Comparison of ENCODE assay signal across 8 cellular contexts in the genomic region with DNA sequence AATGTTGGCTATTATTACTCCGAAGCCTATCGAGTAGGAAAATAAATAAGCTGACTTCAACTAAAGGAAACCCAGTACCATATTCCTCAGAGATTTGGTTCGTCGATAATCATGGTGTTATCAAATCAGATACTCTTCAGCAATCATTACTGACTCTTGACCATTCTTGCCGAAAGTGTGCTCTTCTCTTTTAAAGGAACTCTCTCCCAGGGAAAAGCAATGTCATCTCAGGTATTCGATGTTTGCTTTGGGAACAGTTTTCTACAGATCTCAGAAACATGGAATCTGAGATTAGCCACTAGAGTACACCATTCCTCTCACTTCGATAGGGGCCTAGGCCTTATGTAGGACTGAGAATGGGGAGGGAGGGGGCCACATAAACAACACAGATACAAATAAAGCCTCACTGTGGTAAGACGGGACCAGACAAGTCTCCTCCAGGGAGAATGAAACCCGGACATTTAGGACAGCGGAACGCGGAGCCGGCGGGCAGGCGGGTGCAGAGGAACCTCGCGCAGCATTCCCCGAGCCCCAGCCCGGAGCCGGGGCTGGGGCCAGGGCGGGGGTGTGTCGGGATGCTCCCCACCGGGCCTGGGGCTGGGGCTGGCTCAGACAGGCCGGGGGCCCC. TPM values are rescaled to one million over a fixed set of nuclear protein-coding genes. Genes with fewer than 3 reads are reported as not detected.
A peak's percentile ranks its signal among the peaks of the same experiment; 100 is the strongest.
DNase-seq lines count a peak whose midpoint lies in the region; ATAC-seq and TF ChIP-seq lines count a peak whose summit lies in the region.

No MANE protein-coding gene starts in this region.

- peak overlapping the region; percentile 87 for H3K27ac ChIP-seq in A673 (ENCODE audit: low read depth, low read length, poor library complexity, severe bottlenecking)
- H3K27ac ChIP-seq in Peyer's patch, result peak overlapping the region; percentile 97 to 99 (median 98)
- peak overlapping the region; percentile 44 to 98 (median 95) for H3K27ac ChIP-seq in dorsolateral prefrontal cortex
- peak overlapping the region; percentile 88 to 95 for H3K27ac ChIP-seq in lung (ENCODE audit: low read depth in 1 of 2, low read length in 1 of 2)
- peak overlapping the region; percentile 82 to 98 (median 97) for H3K27ac ChIP-seq in tibial nerve

- TF ChIP-seq EP300 in tibial nerve (IDR thresholded peaks at IDR 0.05), result no peak

- peaks cover 20% of the 10 kb centered on the region for H3K4me1 ChIP-seq in A673 (ENCODE audit: insufficient read depth, low read length, poor library complexity, severe bottlenecking)
- peaks cover 0 to 31% (median 11%) of the 10 kb centered on the region in 4 donors for H3K4me1 ChIP-seq in Peyer's patch
- H3K4me1 ChIP-seq in lung (ENCODE audit: control insufficient read depth in 2 of 2, insufficient read depth in 2 of 2, low read length in 2 of 2), result peaks cover 3 to 17% of the 10 kb centered on the region in 2 donors
- H3K4me1 ChIP-seq in tibial nerve, result peaks cover 0 to 59% (median 24%) of the 10 kb centered on the region in 4 donors

- H3K27me3 ChIP-seq in A673 (replicated peaks; ENCODE audit: insufficient read depth, low read depth, low read length, poor library complexity), result no peaks in the 10 kb centered on the region
- H3K27me3 ChIP-seq in Peyer's patch, result no peaks in the 10 kb centered on the region
- H3K27me3 ChIP-seq in dorsolateral prefrontal cortex, result no peaks in the 10 kb centered on the region
- no peaks in the 10 kb centered on the region for H3K27me3 ChIP-seq in lung (ENCODE audit: control insufficient read depth, insufficient read depth)
- no peaks in the 10 kb centered on the region for H3K27me3 ChIP-seq in tibial nerve

- POLR2A ChIA-PET in A673 (lab: Charles Lee; ENCODE audit: low non-redundant PET), result interaction anchor here (0.6 kb wide), 1 partner anchor 370 kb away, joined by 5 read pairs; no protein-coding TSS in a partner anchor

- H3K36me3 ChIP-seq in A673 (ENCODE audit: insufficient read depth, low read length, poor library complexity, severe bottlenecking) (peaks cover 33% of the 10 kb centered on the region), Peyer's patch (no peaks in the 10 kb centered on the region), lung (ENCODE audit: control insufficient read depth in 2 of 2, insufficient read depth in 2 of 2, low read length in 2 of 2) (no peaks in the 10 kb centered on the region), tibial nerve (peaks cover 0 to 5% (median 0%) of the 10 kb centered on the region in 3 donors)

- peak; percentile 54 for DNase-seq in A673 (ENCODE audit: low spot score)
- DNase-seq in GM10266 (ENCODE audit: extremely low spot score), result peak; percentile 31
- DNase-seq in Peyer's patch, result no peak
- peak in 4 of 10 donors; percentile 22 to 69 (median 51) for DNase-seq in dorsolateral prefrontal cortex
- no peak for DNase-seq in lung (ENCODE audit: low spot score)
- DNase-seq in tibial nerve (ENCODE audit: low spot score in 2 of 2), result no peak
- no peak for DNase-seq in NCI-H1048 (lab: John Stamatoyannopoulos, UW)

- H3K4me3 ChIP-seq in A673 (ENCODE audit: low read depth, low read length, poor library complexity, severe bottlenecking) (peak overlapping the region; percentile 92), Peyer's patch (peak overlapping the region; percentile 93 to 99 (median 93)), dorsolateral prefrontal cortex (peak overlapping the region; percentile 42 to 98 (median 90)), lung (peak overlapping the region; percentile 81), tibial nerve (peak overlapping the region; percentile 69 to 99 (median 94))

- WGBS in lung, 2 donors, result 1 to 2% methylated on average over 24 of the region's 24 CpGs
- WGBS in tibial nerve, 2 donors, result 1 to 2% methylated on average over 19 to 24 of the region's 24 CpGs

- ATAC-seq in HG02943 (IDR thresholded peaks at IDR 0.05; ENCODE audit: low read depth, unreplicated experiment) (peak; percentile 2), lung (ENCODE audit: insufficient read depth, low FRiP score) (no peak)

- no TSS peak for BruUV-seq in A673 (replicated peaks; lab: Mats Ljungman, UMichigan)

- no peak for TF ChIP-seq POLR2A in Peyer's patch (IDR thresholded peaks at IDR 0.05)
- no peak for TF ChIP-seq POLR2A in tibial nerve (IDR thresholded peaks at IDR 0.05)

- H3K9me3 ChIP-seq in A673 (ENCODE audit: low read depth, low read length, poor library complexity, severe bottlenecking) (peaks cover 3% of the 10 kb centered on the region), Peyer's patch (no peaks in the 10 kb centered on the region), lung (ENCODE audit: control insufficient read depth in 2 of 2, insufficient read depth in 1 of 2, low read length in 1 of 2) (no peaks in the 10 kb centered on the region), tibial nerve (no peaks in the 10 kb centered on the region)

- TF ChIP-seq CTCF in A673 (conservative IDR thresholded peaks at IDR 0.05; ENCODE audit: low read depth, low read length) (0 out of 2 replicates have a peak, but pooled peaks have one; percentile 10), GM10266 (IDR thresholded peaks at IDR 0.05; ENCODE audit: control insufficient read depth, insufficient read depth, low read depth, missing control alignments) (no peak), Peyer's patch (IDR thresholded peaks at IDR 0.05) (no peak), dorsolateral prefrontal cortex (IDR thresholded peaks at IDR 0.05 in 54 of 56, conservative IDR thresholded peaks at IDR 0.05 in 2 of 56; ENCODE audit: low read depth in 1 of 56, partially characterized antibody in 56 of 56) (peak in 2 of 56 donors; percentile 11 to 21), lung (IDR thresholded peaks at IDR 0.05; ENCODE audit: control extremely low read depth, extremely low read depth) (no peak), tibial nerve (IDR thresholded peaks at IDR 0.05) (no peak)

- intact Hi-C loops in A673 (cut with micrococcal nuclease; ENCODE audit: unreplicated experiment) (loop anchor here (5.0 kb wide), 2 partner anchors 139 to 384 kb away; a partner anchor contains a TSS), dorsolateral prefrontal cortex (cut with DNase I) (loop anchor here (2.0 to 10.0 kb wide), 2 partner anchors 51 to 1399 kb away; a partner anchor contains a TSS)

- CTCF ChIA-PET in A673 (lab: Charles Lee), result no interaction called here

RNA-seq across cellular contexts. Expression of a gene that starts 0.6 kb away (rescaled TPM):
- total RNA-seq in A673 (2021) (33.5 and 36.4 TPM in 2 replicates), Peyer's patch (10 to 100 TPM; 19.8 to 36.5 (median 33.0) TPM), dorsolateral prefrontal cortex (100 to 1,000 TPM in 59 of 120 experiments, 10 to 100 TPM in 61; 61.3 to 136 (median 99.5) TPM), lung (10 to 100 TPM; 42.5 to 90.8 TPM), tibial nerve (10 to 100 TPM; 27.0 to 38.5 (median 31.7) TPM)
- 10 to 100 TPM; 15.3 to 24.1 TPM for polyA plus RNA-seq in lung

RNA-seq across cellular contexts. Expression of a gene that starts 4.2 kb away (rescaled TPM):
- total RNA-seq in A673 (2021) (1,005 and 1,095 TPM in 2 replicates), Peyer's patch (100 to 1,000 TPM in 1 of 4 donors, 10 to 100 TPM in 3; 33.7 to 128 (median 81.2) TPM), dorsolateral prefrontal cortex (100 to 1,000 TPM in 101 of 120 experiments, 10 to 100 TPM in 19; 70.3 to 166 (median 124) TPM), lung (100 to 1,000 TPM; 110 to 156 TPM), tibial nerve (100 to 1,000 TPM in 1 of 4 donors, 10 to 100 TPM in 3; 75.4 to 107 (median 81.4) TPM)
- 100 to 1,000 TPM; 132 to 229 TPM for polyA plus RNA-seq in lung

RNA-seq across cellular contexts. Expression of a gene that starts 51.6 kb away (rescaled TPM):
- total RNA-seq in A673 (2021), result 26.7 and 31.6 TPM in 2 replicates
- 10 to 100 TPM; 13.2 to 28.6 (median 21.1) TPM for total RNA-seq in Peyer's patch
- 10 to 100 TPM; 26.6 to 58.4 (median 43.5) TPM for total RNA-seq in dorsolateral prefrontal cortex
- 10 to 100 TPM; 34.2 to 44.5 TPM for total RNA-seq in lung
- 10 to 100 TPM; 55.1 to 57.8 TPM for polyA plus RNA-seq in lung
- 10 to 100 TPM; 26.8 to 30.3 (median 28.2) TPM for total RNA-seq in tibial nerve

Comparison
In these comparisons a context has a peak if more than half of its experiments do, and no peak if none do; other contexts are left out.
1. DNase-seq: peak in A673 (single experiment) and GM10266 (single experiment); none in Peyer's patch (0 of 3), lung (single experiment), tibial nerve (0 of 2) and NCI-H1048 (single experiment).
2. Peak in every context shown above with its lines, with median percentiles within 50 percentile points of each other: H3K27ac ChIP-seq and H3K4me3 ChIP-seq.